Comparison of ENCODE assay signal across 2 cellular contexts in genomic region chr7:27080844-27081423, GRCh38.
TF ChIP-seq lines count a peak whose summit lies in the region.

No MANE protein-coding gene starts in this region.

TF ChIP-seq in A549, 52 proteins besides CTCF, POLR2A, EP300 and RAD21 (continued from another document):
- no peak for TF ChIP-seq RCOR1 (IDR thresholded peaks at IDR 0.05; ENCODE audit: low read depth, low read length)
TF ChIP-seq in A549: peak in this region for 0.

TF ChIP-seq in HCT116, 20 proteins besides CTCF, POLR2A, EP300 and RAD21 (continued from another document):
- TF ChIP-seq ZFX (IDR thresholded peaks at IDR 0.05) (no peak), SIN3A (IDR thresholded peaks at IDR 0.05; ENCODE audit: low read depth) (no peak), CBX3 (IDR thresholded peaks at IDR 0.05; ENCODE audit: low read depth) (no peak), EGR1 (IDR thresholded peaks at IDR 0.05; ENCODE audit: low read depth) (no peak), JUND (IDR thresholded peaks at IDR 0.05) (no peak), ELF1 (IDR thresholded peaks at IDR 0.05; ENCODE audit: borderline replicate concordance, low read depth) (no peak), FOSL1 (IDR thresholded peaks at IDR 0.05; ENCODE audit: low read depth) (no peak), MAX (IDR thresholded peaks at IDR 0.05) (no peak), ZBTB33 (IDR thresholded peaks at IDR 0.05; ENCODE audit: extremely low read depth, insufficient replicate concordance, low read length) (no peak), ZNF274 (IDR thresholded peaks at IDR 0.05; ENCODE audit: low read depth, low read length) (no peak), SRF (IDR thresholded peaks at IDR 0.05; ENCODE audit: low read depth) (no peak), CEBPB (IDR thresholded peaks at IDR 0.05; ENCODE audit: low read depth) (no peak), ATF3 (IDR thresholded peaks at IDR 0.05) (no peak), SP1 (IDR thresholded peaks at IDR 0.05; ENCODE audit: low read depth) (no peak)
TF ChIP-seq in HCT116: peak in this region for 0.
